Comparison of ENCODE assay signal across 8 cellular contexts in the genomic region with DNA sequence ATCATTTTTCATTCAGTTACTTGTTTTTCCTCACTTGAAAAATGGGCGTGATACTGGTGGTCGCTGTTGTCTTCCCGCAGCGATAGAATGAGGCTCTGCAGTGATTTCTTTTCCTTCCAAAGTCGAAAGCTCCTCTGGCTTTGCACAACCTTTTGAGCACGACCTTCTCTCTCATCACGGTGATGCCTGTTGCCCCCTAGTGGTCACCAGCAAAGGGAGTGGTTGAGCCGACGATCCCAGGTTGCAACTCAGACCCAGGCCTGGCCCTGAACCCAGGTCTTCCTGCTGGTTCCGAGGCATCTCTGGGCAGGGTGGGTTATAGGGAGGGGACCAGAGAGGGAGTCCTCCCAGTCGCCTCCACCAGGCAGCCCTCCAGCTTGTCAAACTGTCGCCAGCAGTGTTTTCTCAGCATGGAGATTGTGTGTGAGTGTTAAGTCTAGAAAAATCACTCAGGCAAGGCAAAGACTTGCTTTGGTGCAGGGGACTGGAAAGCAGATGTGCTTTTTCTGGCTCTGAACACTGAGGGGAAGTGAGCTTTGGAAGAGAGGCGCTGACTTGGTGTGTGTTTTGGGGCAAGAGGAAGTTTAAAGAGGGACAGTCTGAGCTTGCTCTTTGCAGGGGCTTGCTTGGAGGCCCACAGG.
DNase-seq lines count a peak whose midpoint lies in the region; ATAC-seq and TF ChIP-seq lines count a peak whose summit lies in the region.

No MANE protein-coding gene starts in this region.

- H3K36me3 ChIP-seq in DND-41 (ENCODE audit: insufficient read depth, low read length): no peaks in the 10 kb centered on the region
- no peaks in the 10 kb centered on the region for H3K36me3 ChIP-seq in heart right ventricle
- H3K36me3 ChIP-seq in prostate gland: no peaks in the 10 kb centered on the region

- H3K9me3 Mint-ChIP-seq in activated naive CD8-positive, alpha-beta T cell treated with anti-CD3 and anti-CD28 coated beads, Interleukin-2, amount 10 ng/mL, durations not matched to agents 7 days and 5 days: no peaks in the 10 kb centered on the region

- H3K79me2 ChIP-seq in DND-41 (ENCODE audit: insufficient read depth, low read length): no peaks in the 10 kb centered on the region

- H3K9ac ChIP-seq in DND-41 (ENCODE audit: low read depth, low read length): no peak overlapping the region

- H3K9me3 ChIP-seq in DND-41 (ENCODE audit: insufficient read depth, low read length, severe bottlenecking): no peaks in the 10 kb centered on the region
- H3K9me3 ChIP-seq in heart right ventricle: no peaks in the 10 kb centered on the region
- H3K9me3 ChIP-seq in prostate gland: no peaks in the 10 kb centered on the region

- peak; percentile 69; the same call in 2 of the 3 replicates for ATAC-seq in DND-41 (ENCODE audit: insufficient read depth, low read depth)
- peak; percentile 96 for ATAC-seq in SK-N-SH treated with all-trans-retinoic acid at 6 μM for 48 hours
- ATAC-seq in activated naive CD8-positive, alpha-beta T cell treated with anti-CD3 and anti-CD28 coated beads, Interleukin-2, amount 10 ng/mL, durations not matched to agents 7 days and 5 days (ENCODE audit: low read depth): peak; percentile 50
- peak; percentile 71 to 92 (median 84) for ATAC-seq in heart right ventricle
- ATAC-seq in HG02884 (IDR thresholded peaks at IDR 0.05; ENCODE audit: unreplicated experiment): no peak
- ATAC-seq in GM18909 (IDR thresholded peaks at IDR 0.05; ENCODE audit: poor library complexity, unreplicated experiment): no peak

- H3K4me1 ChIP-seq in DND-41 (ENCODE audit: insufficient read depth, low read length): no peaks in the 10 kb centered on the region
- peaks cover 0 to 9% (median 7%) of the 10 kb centered on the region in 9 donors for H3K4me1 ChIP-seq in heart right ventricle
- no peaks in the 10 kb centered on the region for H3K4me1 ChIP-seq in prostate gland (replicated peaks)

- intact Hi-C loops in heart right ventricle (cut with DNase I): loop anchor here in 8 of 10 donors (2.0 to 10.0 kb wide), 9 partner anchors 76 to 574 kb away; no protein-coding TSS in a partner anchor
- intact Hi-C loops in prostate gland (cut with DNase I): loop anchor here (5.0 kb wide), 2 partner anchors 278 to 338 kb away; no protein-coding TSS in a partner anchor

- TF ChIP-seq POLR2A in prostate gland (IDR thresholded peaks at IDR 0.05): no peak

- H3K27ac Mint-ChIP-seq in activated naive CD8-positive, alpha-beta T cell treated with anti-CD3 and anti-CD28 coated beads, Interleukin-2, amount 10 ng/mL, durations not matched to agents 7 days and 5 days: no peak overlapping the region

- H3K36me3 Mint-ChIP-seq in activated naive CD8-positive, alpha-beta T cell treated with anti-CD3 and anti-CD28 coated beads, Interleukin-2, amount 10 ng/mL, durations not matched to agents 7 days and 5 days: no peaks in the 10 kb centered on the region

- H3K27me3 ChIP-seq in DND-41 (ENCODE audit: insufficient read depth, low read length, poor library complexity) (no peaks in the 10 kb centered on the region), heart right ventricle (peaks cover 0 to 11% (median 0%) of the 10 kb centered on the region in 7 donors), prostate gland (replicated peaks; ENCODE audit: insufficient read depth) (no peaks in the 10 kb centered on the region)

- H2AFZ ChIP-seq in DND-41 (ENCODE audit: low read depth, low read length): no peak overlapping the region

- WGBS in heart right ventricle, 2 donors: 9% methylated on average over 13 of the region's 13 CpGs
- WGBS in prostate gland: 10% methylated on average over 13 of the region's 13 CpGs

- no peak overlapping the region for H3K4me3 ChIP-seq in DND-41 (ENCODE audit: low read depth in 1 of 2, low read length in 2 of 2)
- peak overlapping the region in 9 of 10 donors; percentile 17 to 53 (median 42) for H3K4me3 ChIP-seq in heart right ventricle
- H3K4me3 ChIP-seq in prostate gland: peak overlapping the region in 1 of 2 donors; percentile 6

- DNase-seq in DND-41 (peak; percentile 56), KG1 (lab: John Stamatoyannopoulos, UW) (peak; percentile 36), heart right ventricle (peak; percentile 42 to 66), prostate gland (ENCODE audit: low spot score) (peak; percentile 58)
- peak; percentile 39 for DNase-seq in activated naive CD8-positive, alpha-beta T cell treated with anti-CD3 and anti-CD28 coated beads, Interleukin-2, amount 10 ng/mL, durations not matched to agents 7 days and 5 days

- H3K4me2 ChIP-seq in DND-41 (ENCODE audit: insufficient read depth, low read length): no peak overlapping the region

- H3K4me1 Mint-ChIP-seq in activated naive CD8-positive, alpha-beta T cell treated with anti-CD3 and anti-CD28 coated beads, Interleukin-2, amount 10 ng/mL, durations not matched to agents 7 days and 5 days: peaks cover 1% of the 10 kb centered on the region

- POLR2A ChIA-PET in activated naive CD8-positive, alpha-beta T cell treated with anti-CD3 and anti-CD28 coated beads, Interleukin-2, amount 10 ng/mL, durations not matched to agents 7 days and 5 days (lab: Charles Lee): no interaction called here

- H3K27ac ChIP-seq in DND-41 (ENCODE audit: low read length): no peak overlapping the region
- no peak overlapping the region for H3K27ac ChIP-seq in heart right ventricle
- H3K27ac ChIP-seq in prostate gland: no peak overlapping the region

- H4K20me1 ChIP-seq in DND-41 (ENCODE audit: insufficient read depth, low read length): peaks cover 15% of the 10 kb centered on the region; the same call in 1 of the 2 replicates

- peaks cover 9% of the 10 kb centered on the region for H3K27me3 Mint-ChIP-seq in activated naive CD8-positive, alpha-beta T cell treated with anti-CD3 and anti-CD28 coated beads, Interleukin-2, amount 10 ng/mL, durations not matched to agents 7 days and 5 days

- TF ChIP-seq CTCF in DND-41 (IDR thresholded peaks at IDR 0.05; ENCODE audit: borderline replicate concordance, extremely low read depth, low read length, poor library complexity, severe bottlenecking): peak; percentile 86
- TF ChIP-seq CTCF in heart right ventricle (IDR thresholded peaks at IDR 0.05): peak; percentile 70 to 90 (median 84)
- peak; percentile 70 to 80 (median 74) for TF ChIP-seq CTCF in prostate gland (IDR thresholded peaks at IDR 0.05)

- no peak overlapping the region for H3K4me3 Mint-ChIP-seq in activated naive CD8-positive, alpha-beta T cell treated with anti-CD3 and anti-CD28 coated beads, Interleukin-2, amount 10 ng/mL, durations not matched to agents 7 days and 5 days

TF ChIP-seq in SK-N-SH treated with all-trans-retinoic acid at 6 μM for 48 hours, 23 proteins besides CTCF, POLR2A, EP300 and RAD21:
- TF ChIP-seq ZFP3 (CRISPR knock-in tag; IDR thresholded peaks at IDR 0.05) (no peak), ZC3H10 (CRISPR knock-in tag; IDR thresholded peaks at IDR 0.05) (no peak), CSRNP3 (CRISPR knock-in tag; IDR thresholded peaks at IDR 0.05) (no peak), BACH2 (CRISPR knock-in tag; IDR thresholded peaks at IDR 0.05; ENCODE audit: borderline replicate concordance) (no peak), ZNF565 (CRISPR knock-in tag; conservative IDR thresholded peaks at IDR 0.05; ENCODE audit: low read depth) (no peak), TOX (CRISPR knock-in tag; IDR thresholded peaks at IDR 0.05; ENCODE audit: borderline replicate concordance) (no peak), ZFP30 (CRISPR knock-in tag; IDR thresholded peaks at IDR 0.05) (no peak), PPARA (CRISPR knock-in tag; IDR thresholded peaks at IDR 0.05; ENCODE audit: borderline replicate concordance) (no peak)
- TF ChIP-seq, protein P1, sequence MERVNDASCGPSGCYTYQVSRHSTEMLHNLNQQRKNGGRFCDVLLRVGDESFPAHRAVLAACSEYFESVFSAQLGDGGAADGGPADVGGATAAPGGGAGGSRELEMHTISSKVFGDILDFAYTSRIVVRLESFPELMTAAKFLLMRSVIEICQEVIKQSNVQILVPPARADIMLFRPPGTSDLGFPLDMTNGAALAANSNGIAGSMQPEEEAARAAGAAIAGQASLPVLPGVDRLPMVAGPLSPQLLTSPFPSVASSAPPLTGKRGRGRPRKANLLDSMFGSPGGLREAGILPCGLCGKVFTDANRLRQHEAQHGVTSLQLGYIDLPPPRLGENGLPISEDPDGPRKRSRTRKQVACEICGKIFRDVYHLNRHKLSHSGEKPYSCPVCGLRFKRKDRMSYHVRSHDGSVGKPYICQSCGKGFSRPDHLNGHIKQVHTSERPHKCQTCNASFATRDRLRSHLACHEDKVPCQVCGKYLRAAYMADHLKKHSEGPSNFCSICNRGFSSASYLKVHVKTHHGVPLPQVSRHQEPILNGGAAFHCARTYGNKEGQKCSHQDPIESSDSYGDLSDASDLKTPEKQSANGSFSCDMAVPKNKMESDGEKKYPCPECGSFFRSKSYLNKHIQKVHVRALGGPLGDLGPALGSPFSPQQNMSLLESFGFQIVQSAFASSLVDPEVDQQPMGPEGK (CRISPR knock-in tag; IDR thresholded peaks at IDR 0.05; ENCODE audit: borderline replicate concordance): no peak

Comparison
In these comparisons a context has a peak if more than half of its experiments do, and no peak if none do; other contexts are left out.
1. ATAC-seq: peak in DND-41 (single experiment), SK-N-SH treated with all-trans-retinoic acid at 6 μM for 48 hours (single experiment), activated naive CD8-positive, alpha-beta T cell treated with anti-CD3 and anti-CD28 coated beads, Interleukin-2, amount 10 ng/mL, durations not matched to agents 7 days and 5 days (single experiment) and heart right ventricle (8 of 8); none in HG02884 (single experiment) and GM18909 (single experiment).
2. H3K4me3 ChIP-seq: peak in heart right ventricle (9 of 10); none in DND-41 (0 of 2).
3. Peak in every context shown above with its lines, with median percentiles within 50 percentile points of each other: DNase-seq and CTCF ChIP-seq.